In genomic region chr2:227433171-227433570, GRCh38 we compare ENCODE assay signal across 34 cellular contexts. TPM values are rescaled to one million over a fixed set of nuclear protein-coding genes. Genes with fewer than 3 reads are reported as not detected.
"Had no signal": no experiment of that assay in that cellular context is flagged by ENCODE, and none has a peak within 500 bp of the region (broad histone marks: within the 10 kb centered on the region; RNA-seq: fewer than 3 reads in every experiment).

No MANE protein-coding gene starts in this region.

- H3K36me3 ChIP-seq: left lung, lower lobe of right lung, ovary, prostate gland, sigmoid colon, spleen, suprapubic skin, thoracic aorta, tibial artery, uterus had no signal

- H3K4me1 Mint-ChIP-seq: immature natural killer cell; mesothelial cell of epicardium; natural killer cell; nephron progenitor cell; stimulated activated effector memory CD8-positive, alpha-beta T cell treated with anti-CD3 and anti-CD28 coated beads, Interleukin-12 subunit alpha, Interleukin-12 subunit beta, amount 100 ng/mL, for 72 hours had no signal

- H3K4me1 ChIP-seq: lower lobe of right lung, prostate gland, sigmoid colon, suprapubic skin, tibial artery, uterus had no signal

- H3K27ac Mint-ChIP-seq: immature natural killer cell; mesothelial cell of epicardium; natural killer cell; nephron progenitor cell; stimulated activated effector memory CD8-positive, alpha-beta T cell treated with anti-CD3 and anti-CD28 coated beads, Interleukin-12 subunit alpha, Interleukin-12 subunit beta, amount 100 ng/mL, for 72 hours; stimulated activated naive CD8-positive, alpha-beta T cell treated with anti-CD3 and anti-CD28 coated beads, Interleukin-15, Interleukin-2, amounts not matched to agents 100 ng/mL and 50 ng/mL, for 24 hours; type B pancreatic cell had no signal

- FAIRE-seq: islet of Langerhans, kidney, small intestine had no signal

- H3K36me3 Mint-ChIP-seq: stimulated activated effector memory CD8-positive, alpha-beta T cell treated with anti-CD3 and anti-CD28 coated beads, Interleukin-12 subunit alpha, Interleukin-12 subunit beta, amount 100 ng/mL, for 72 hours had no signal

- DNase-seq: hypothalamus; immature natural killer cell; kidney; left colon; left lung; lower lobe of right lung; mammary epithelial cell; mesenchymal stem cell; naive B cell; natural killer cell; nephron progenitor cell; ovary; retina; right cardiac atrium; sigmoid colon; small intestine; spleen; stimulated activated CD4-positive, alpha-beta T cell treated with anti-CD3 and anti-CD28 coated beads, Interleukin-4, amount 100 ng/mL, for 24 hours; stimulated activated naive CD4-positive, alpha-beta T cell; tibial artery; uterus had no signal

- H3K27me3 ChIP-seq: left lung, ovary, sigmoid colon, spleen, suprapubic skin, tibial artery, uterus had no signal

- H3K27ac ChIP-seq: left lung, lower lobe of right lung, ovary, prostate gland, sigmoid colon, spleen, suprapubic skin, thoracic aorta, tibial artery, uterus had no signal

- ATAC-seq: left colon; left lung; lower lobe of right lung; natural killer cell; right cardiac atrium; stimulated activated effector memory CD8-positive, alpha-beta T cell treated with anti-CD3 and anti-CD28 coated beads, Interleukin-12 subunit alpha, Interleukin-12 subunit beta, amount 100 ng/mL, for 72 hours had no signal

- H3K4me3 ChIP-seq: left lung, lower lobe of right lung, ovary, prostate gland, sigmoid colon, spleen, suprapubic skin, thoracic aorta, tibial artery, uterus had no signal

- H3K9me3 ChIP-seq: ovary, prostate gland, suprapubic skin had no signal

- H3K4me3 Mint-ChIP-seq: immature natural killer cell; mesothelial cell of epicardium; naive B cell; natural killer cell; nephron progenitor cell; stimulated activated effector memory CD8-positive, alpha-beta T cell treated with anti-CD3 and anti-CD28 coated beads, Interleukin-12 subunit alpha, Interleukin-12 subunit beta, amount 100 ng/mL, for 72 hours; stimulated activated naive CD8-positive, alpha-beta T cell treated with anti-CD3 and anti-CD28 coated beads, Interleukin-15, Interleukin-2, amounts not matched to agents 100 ng/mL and 50 ng/mL, for 24 hours; type B pancreatic cell had no signal

- H3K27me3 Mint-ChIP-seq: type B pancreatic cell had no signal

RNA-seq across cellular contexts. Expression of gene SCYGR1, which starts 45.4 kb away (rescaled TPM):
- total RNA-seq: kidney, left colon, left lung, liver, lower lobe of right lung, mammary epithelial cell, mesothelial cell of epicardium, mononuclear cell, natural killer cell, omental fat pad, ovary, prostate gland, right cardiac atrium, sigmoid colon, spleen, subcutaneous adipose tissue, suprapubic skin, thoracic aorta, ureter, uterus had no signal
- polyA plus RNA-seq: immature natural killer cell, liver, mammary epithelial cell, ovary, right cardiac atrium, sigmoid colon, small intestine, spleen had no signal

RNA-seq across cellular contexts. Expression of gene TM4SF20, which starts 54.1 kb away (rescaled TPM):
- total RNA-seq: kidney, left lung, liver, lower lobe of right lung, mammary epithelial cell, mesothelial cell of epicardium, mononuclear cell, natural killer cell, omental fat pad, prostate gland, right cardiac atrium, sigmoid colon, spleen, thoracic aorta, ureter, uterus had no signal
- polyA plus RNA-seq: immature natural killer cell, liver, mammary epithelial cell, ovary, right cardiac atrium, spleen had no signal
